2 cellular contexts compared by ENCODE assay signal in the genomic region with DNA sequence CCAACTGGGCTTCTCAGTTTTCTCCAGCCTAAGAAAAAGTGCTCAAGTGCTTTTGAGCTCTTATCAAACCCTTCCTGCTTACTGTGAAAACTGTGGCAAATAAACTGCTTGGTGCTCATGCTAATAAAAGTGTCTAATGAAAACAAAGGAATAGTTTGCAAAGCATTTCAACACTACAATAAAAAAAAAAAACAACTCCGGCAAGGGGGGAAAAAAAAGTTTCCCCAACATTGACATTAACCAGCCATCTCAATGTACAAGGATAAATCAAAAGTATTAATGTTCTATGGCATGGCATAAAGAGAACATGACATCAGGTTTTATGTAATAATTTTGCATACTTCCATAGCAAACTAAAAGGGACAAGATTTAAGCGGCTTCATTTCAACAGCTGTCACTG.
A peak's percentile ranks its signal among the peaks of the same experiment; 100 is the strongest.
TF ChIP-seq lines count a peak whose summit lies in the region.

No MANE protein-coding gene starts in this region.

TF ChIP-seq in SK-N-SH treated with all-trans-retinoic acid at 6 μM for 48 hours, 23 proteins besides CTCF, POLR2A, EP300 and RAD21:
- TF ChIP-seq, protein P1, sequence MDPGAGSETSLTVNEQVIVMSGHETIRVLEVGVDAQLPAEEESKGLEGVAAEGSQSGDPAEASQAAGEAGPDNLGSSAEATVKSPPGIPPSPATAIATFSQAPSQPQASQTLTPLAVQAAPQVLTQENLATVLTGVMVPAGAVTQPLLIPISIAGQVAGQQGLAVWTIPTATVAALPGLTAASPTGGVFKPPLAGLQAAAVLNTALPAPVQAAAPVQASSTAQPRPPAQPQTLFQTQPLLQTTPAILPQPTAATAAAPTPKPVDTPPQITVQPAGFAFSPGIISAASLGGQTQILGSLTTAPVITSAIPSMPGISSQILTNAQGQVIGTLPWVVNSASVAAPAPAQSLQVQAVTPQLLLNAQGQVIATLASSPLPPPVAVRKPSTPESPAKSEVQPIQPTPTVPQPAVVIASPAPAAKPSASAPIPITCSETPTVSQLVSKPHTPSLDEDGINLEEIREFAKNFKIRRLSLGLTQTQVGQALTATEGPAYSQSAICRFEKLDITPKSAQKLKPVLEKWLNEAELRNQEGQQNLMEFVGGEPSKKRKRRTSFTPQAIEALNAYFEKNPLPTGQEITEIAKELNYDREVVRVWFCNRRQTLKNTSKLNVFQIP (CRISPR knock-in tag; IDR thresholded peaks at IDR 0.05; ENCODE audit: borderline replicate concordance, low read depth): no peak
- no peak for TF ChIP-seq TOX (CRISPR knock-in tag; IDR thresholded peaks at IDR 0.05; ENCODE audit: borderline replicate concordance)
- no peak for TF ChIP-seq BACH2 (CRISPR knock-in tag; IDR thresholded peaks at IDR 0.05; ENCODE audit: borderline replicate concordance)
- no peak for TF ChIP-seq TCF4 (CRISPR knock-in tag; IDR thresholded peaks at IDR 0.05; ENCODE audit: borderline replicate concordance)

TF ChIP-seq in PFSK-1, 5 proteins besides CTCF, POLR2A, EP300 and RAD21 (continued from another document):
- TF ChIP-seq POLR2AphosphoS5 (IDR thresholded peaks at IDR 0.05; ENCODE audit: low read depth, low read length): 0 out of 2 replicates have a peak, but pooled peaks have one; percentile 45
TF ChIP-seq in PFSK-1: peak in this region for 1.
